ENCODE assay signal across 10 cellular contexts in the genomic region with DNA sequence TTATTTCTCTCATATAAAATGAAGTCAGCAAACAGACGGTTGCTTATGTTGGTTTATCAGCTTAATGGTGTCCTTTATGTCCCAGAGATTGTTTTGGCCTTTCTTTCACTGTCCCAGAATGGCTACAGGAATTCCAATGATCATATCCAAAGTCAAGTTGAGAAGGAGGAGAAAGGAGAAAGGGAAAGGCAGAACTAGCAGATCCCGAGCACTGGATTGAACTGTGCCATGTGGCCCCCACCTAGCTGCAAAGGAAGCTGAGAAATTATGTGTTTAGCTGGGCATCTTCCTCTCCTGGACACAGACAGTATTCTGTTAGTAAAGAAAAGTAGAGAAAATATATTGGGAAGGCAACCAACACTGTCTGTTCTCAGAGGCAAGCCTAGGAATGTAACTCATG.
"Had no signal": no experiment of that assay in that cellular context is flagged by ENCODE, and none has a peak within 500 bp of the region (broad histone marks: within the 10 kb centered on the region; RNA-seq: fewer than 3 reads in every experiment).

No MANE protein-coding gene starts in this region.

- FAIRE-seq: H54, HepG2 had no signal

- H3K36me3 Mint-ChIP-seq: IgD-negative memory B cell had no signal

- H3K27me3 Mint-ChIP-seq: IgD-negative memory B cell had no signal

- DNase-seq: GM23248, GOT3, H9, HCEC 1CT, HFFc6, KG1 had no signal

- H3K4me3 ChIP-seq: GM23248 had no signal

- H2AFZ ChIP-seq: GM23248 had no signal

- H3K27ac Mint-ChIP-seq: H9, HFFc6, IgD-negative memory B cell had no signal

- H3K27ac ChIP-seq: GM23248, HL-60 had no signal

- H3K4me3 Mint-ChIP-seq: H9, HFFc6, IgD-negative memory B cell had no signal

- H3K9me3 Mint-ChIP-seq: H9 had no signal

- H3K9ac ChIP-seq: GM23248 had no signal
